1 cellular context compared by ENCODE assay signal in genomic region chr11:10638285-10638684, GRCh38.
TF ChIP-seq lines count a peak whose summit lies in the region.

No MANE protein-coding gene starts in this region.

TF ChIP-seq in SK-N-SH, 30 proteins besides CTCF, POLR2A, EP300 and RAD21 (continued from another document):
- no peak for TF ChIP-seq FOSL2 (IDR thresholded peaks at IDR 0.05; ENCODE audit: borderline replicate concordance, low read depth)
- TF ChIP-seq CHD2 (IDR thresholded peaks at IDR 0.05; ENCODE audit: low read length, partially characterized antibody): no peak
- TF ChIP-seq PBX3 (IDR thresholded peaks at IDR 0.05): no peak
- no peak for TF ChIP-seq MXI1 (IDR thresholded peaks at IDR 0.05; ENCODE audit: low read depth, low read length)
- TF ChIP-seq GABPA (IDR thresholded peaks at IDR 0.05; ENCODE audit: low read depth): no peak
- no peak for TF ChIP-seq YY1 (IDR thresholded peaks at IDR 0.05; ENCODE audit: low read depth)
- TF ChIP-seq TCF12 (IDR thresholded peaks at IDR 0.05): no peak
- TF ChIP-seq SMC3 (IDR thresholded peaks at IDR 0.05; ENCODE audit: low read depth, low read length): no peak
- no peak for TF ChIP-seq NFIC (IDR thresholded peaks at IDR 0.05; ENCODE audit: borderline replicate concordance)
- TF ChIP-seq GATA2 (CRISPR knock-in tag; IDR thresholded peaks at IDR 0.05): no peak
- no peak for TF ChIP-seq FOXJ3 (CRISPR knock-in tag; IDR thresholded peaks at IDR 0.05)
TF ChIP-seq in SK-N-SH: peak in this region for 0.
